ENCODE assay signal across 34 cellular contexts in the genomic region with DNA sequence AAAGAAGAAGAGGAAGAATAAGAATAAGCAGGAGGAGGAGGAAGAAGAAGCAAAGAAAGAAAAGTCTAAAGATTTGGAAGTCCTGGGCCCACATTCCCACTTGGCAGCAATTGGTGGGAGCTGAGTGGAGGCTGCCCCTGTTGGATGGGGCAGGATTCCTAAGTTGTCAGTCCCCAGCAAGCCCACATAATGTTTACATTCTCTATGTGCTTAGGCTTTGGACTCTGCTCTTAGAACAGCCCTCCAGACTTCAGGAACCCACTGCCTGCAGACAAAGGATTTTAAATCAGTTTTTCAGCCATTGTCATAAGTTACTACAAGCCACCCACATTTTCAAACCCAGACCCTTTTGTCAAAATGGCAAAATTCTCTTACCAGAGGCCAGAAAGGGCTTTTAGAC.
"Had no signal": no experiment of that assay in that cellular context is flagged by ENCODE, and none has a peak within 500 bp of the region (broad histone marks: within the 10 kb centered on the region; RNA-seq: fewer than 3 reads in every experiment).

No MANE protein-coding gene starts in this region.

- H3K27ac ChIP-seq: adrenal gland, ascending aorta, body of pancreas, brain microvascular endothelial cell, breast epithelium, cardiac muscle cell had no signal

- FAIRE-seq: astrocyte, bronchial epithelial cell had no signal

- H3K4me3 ChIP-seq: adrenal gland, ascending aorta, body of pancreas, breast epithelium, cardiac muscle cell had no signal

- H3K4me1 ChIP-seq: adrenal gland, ascending aorta, body of pancreas, breast epithelium had no signal

- H3K9me3 ChIP-seq: adrenal gland, ascending aorta, body of pancreas, breast epithelium had no signal

- ATAC-seq: activated naive CD4-positive, alpha-beta T cell treated with anti-CD3 and anti-CD28 coated beads, Interleukin-2, amount 50 U/mL, for 72 hours; activated naive CD8-positive, alpha-beta T cell treated with anti-CD3 and anti-CD28 coated beads, Interleukin-2, amount 50 U/mL, for 24 hours; activated T-cell treated with anti-CD3 and anti-CD28 coated beads, Interleukin-2, amount 50 U/mL, for 4 hours; activated T-cell treated with anti-CD3 and anti-CD28 coated beads, Interleukin-2, amount 50 U/mL, for 72 hours; activated T-helper 17 cell treated with anti-CD3 and anti-CD28 coated beads, Interleukin-2, amount 50 U/mL, for 72 hours; body of pancreas had no signal

- H3K27me3 ChIP-seq: adrenal gland, ascending aorta, body of pancreas, brain microvascular endothelial cell, breast epithelium, cardiac muscle cell had no signal

- H3K36me3 ChIP-seq: adrenal gland, ascending aorta, brain microvascular endothelial cell, breast epithelium, cardiac muscle cell had no signal

- DNase-seq: activated effector memory CD4-positive, alpha-beta T cell treated with anti-CD3 and anti-CD28 coated beads, Interleukin-2, amount 50 U/mL, for 16 hours; activated effector memory CD4-positive, alpha-beta T cell treated with Interleukin-2 at 50 U/mL for 16 hours; activated gamma-delta T cell; activated gamma-delta T cell treated with Interleukin-2 at 50 U/mL for 16 hours; activated naive CD4-positive, alpha-beta T cell; activated naive CD4-positive, alpha-beta T cell treated with anti-CD3 and anti-CD28 coated beads for 36 hours; activated naive CD4-positive, alpha-beta T cell treated with anti-CD3 and anti-CD28 coated beads, Interleukin-2, amount 10 ng/mL, durations not matched to agents 7 days and 5 days; activated naive CD4-positive, alpha-beta T cell treated with anti-CD3 and anti-CD28 coated beads, Interleukin-2, amount 50 U/mL, for 16 hours; activated naive CD4-positive, alpha-beta T cell treated with Interleukin-2 at 50 U/mL for 16 hours; activated naive CD8-positive, alpha-beta T cell treated with anti-CD3 and anti-CD28 coated beads for 36 hours; activated naive CD8-positive, alpha-beta T cell treated with anti-CD3 and anti-CD28 coated beads, Interleukin-2, amount 10 ng/mL, durations not matched to agents 7 days and 5 days; activated naive CD8-positive, alpha-beta T cell treated with anti-CD3 and anti-CD28 coated beads, Interleukin-2, amount 50 U/mL, for 24 hours; activated T-cell treated with anti-CD3 and anti-CD28 coated beads, Interleukin-2, amount 50 U/mL, for 1 hour; activated T-cell treated with anti-CD3 and anti-CD28 coated beads, Interleukin-2, amount 50 U/mL, for 24 hours; activated T-cell treated with anti-CD3 and anti-CD28 coated beads, Interleukin-2, amount 50 U/mL, for 4 hours; activated T-cell treated with anti-CD3 and anti-CD28 coated beads, Interleukin-2, amount 50 U/mL, for 48 hours; activated T-cell treated with anti-CD3 and anti-CD28 coated beads, Interleukin-2, amount 50 U/mL, for 72 hours; adrenal gland; amniotic stem cell; amygdala; anterior cingulate cortex; aorta; body of pancreas; brain microvascular endothelial cell; caudate nucleus; central memory CD4-positive, alpha-beta T cell; cerebellar nuclear complex had no signal
